8 cellular contexts compared by ENCODE assay signal in genomic region chr6:125985522-125985921, GRCh38. TPM values are rescaled to one million over a fixed set of nuclear protein-coding genes. Genes with fewer than 3 reads are reported as not detected.
A peak's percentile ranks its signal among the peaks of the same experiment; 100 is the strongest.
DNase-seq lines count a peak whose midpoint lies in the region; ATAC-seq and TF ChIP-seq lines count a peak whose summit lies in the region.

No MANE protein-coding gene starts in this region.

- DNase-seq in NCI-H146 (lab: John Stamatoyannopoulos, UW) (peak; percentile 12), NCI-H146 treated with DMSO at 0.1 percent for 48 hours (lab: John Stamatoyannopoulos, UW; ENCODE audit: unreplicated experiment) (no peak), PC-9 (no peak), fibroblast of pulmonary artery (ENCODE audit: low read depth) (no peak), skeletal muscle cell (ENCODE audit: low read depth) (no peak), NCI-H1930 (lab: John Stamatoyannopoulos, UW) (no peak), T-helper 9 cell (no peak)

- peak overlapping the region; percentile 87 for H3K4me2 ChIP-seq in PC-9

- CTCF ChIA-PET in PC-9 (lab: Charles Lee): interaction anchor here (1.3 kb wide), 1 partner anchor 11 kb away, joined by 3 read pairs; no protein-coding TSS in a partner anchor

- no peaks in the 10 kb centered on the region for H3K9me3 ChIP-seq in PC-9 (ENCODE audit: insufficient read depth, low read depth)

- H3K36me3 ChIP-seq in PC-9 (ENCODE audit: low read depth): no peaks in the 10 kb centered on the region

- peak overlapping the region; percentile 88 for H3K27ac ChIP-seq in PC-9

- POLR2A ChIA-PET in PC-9 (lab: Charles Lee; ENCODE audit: unreplicated experiment): interaction anchor here (0.6 to 1.6 kb wide), 2 partner anchors 11 to 862 kb away, joined by 5 to 8 read pairs; no protein-coding TSS in a partner anchor

- no peaks in the 10 kb centered on the region; the same call in 1 of the 2 replicates for H3K9me2 ChIP-seq in PC-9 (ENCODE audit: insufficient read depth)

- TF ChIP-seq CTCF in PC-9 (conservative IDR thresholded peaks at IDR 0.05) (0 out of 2 replicates have a peak, but pooled peaks have one; percentile 29), fibroblast of pulmonary artery (IDR thresholded peaks at IDR 0.05; ENCODE audit: low read length, missing control alignments) (no peak)

- peak overlapping the region; percentile 69 for H3K4me3 ChIP-seq in PC-9
- peak overlapping the region; percentile 93 for H3K4me3 ChIP-seq in fibroblast of pulmonary artery (replicated peaks; ENCODE audit: low read depth, low read length)
- peak overlapping the region; percentile 97 for H3K4me3 ChIP-seq in skeletal muscle cell (ENCODE audit: low read depth, low read length)

- H4K20me1 ChIP-seq in PC-9 (ENCODE audit: insufficient read depth): no peaks in the 10 kb centered on the region

- peaks cover 58% of the 10 kb centered on the region for H3K79me2 ChIP-seq in PC-9 (ENCODE audit: low read depth)

- peaks cover 55% of the 10 kb centered on the region for H3K4me1 ChIP-seq in PC-9 (replicated peaks; ENCODE audit: insufficient read depth)

- peaks cover 27% of the 10 kb centered on the region for H3F3A ChIP-seq in PC-9 (ENCODE audit: insufficient read depth, low read depth)

- no peaks in the 10 kb centered on the region for H3K27me3 ChIP-seq in PC-9 (ENCODE audit: insufficient read depth, low read depth)

- no peak for ATAC-seq in esophagus mucosa

- BruUV-seq in PC-9 (replicated peaks; lab: Mats Ljungman, UMichigan): no TSS peak

- H2AFZ ChIP-seq in PC-9: peak overlapping the region; percentile 96

- intact Hi-C loops in PC-9 (cut with micrococcal nuclease; ENCODE audit: unreplicated experiment): loop anchor here (10.0 kb wide), 1 partner anchor 1761 kb away; no protein-coding TSS in a partner anchor

RNA-seq across cellular contexts. Expression of gene TRMT11, which starts 0.8 kb away (rescaled TPM):
- 24.2 and 26.0 TPM in 2 replicates for total RNA-seq in PC-9 (2021)
- total RNA-seq in esophagus mucosa: 11.0 TPM

RNA-seq across cellular contexts. Expression of gene HINT3, which starts 29.0 kb away (rescaled TPM):
- total RNA-seq in PC-9 (2021): 13.6 and 14.4 TPM in 2 replicates
- total RNA-seq in esophagus mucosa: 11.3 TPM
